Comparison of ENCODE assay signal across 8 cellular contexts in the genomic region with DNA sequence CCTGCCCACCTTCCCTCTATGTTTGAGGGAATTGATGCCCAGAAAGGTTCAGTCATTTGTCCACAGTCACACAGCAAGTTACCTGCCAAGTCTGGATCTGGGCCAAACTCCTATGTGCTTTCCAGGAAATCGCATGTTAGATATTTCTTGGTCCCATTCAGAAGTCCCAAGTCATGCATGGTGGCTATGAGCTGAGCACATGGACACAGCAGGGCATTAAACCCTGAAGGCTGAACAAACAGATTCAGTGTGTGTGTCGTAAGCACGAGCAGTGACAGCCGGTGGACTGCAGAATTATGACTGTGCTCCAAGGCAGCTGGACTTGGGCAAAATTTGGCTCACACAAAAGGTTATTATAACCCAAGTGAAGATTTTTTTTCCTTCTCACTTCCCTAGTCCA. TPM values are rescaled to one million over a fixed set of nuclear protein-coding genes. Genes with fewer than 3 reads are reported as not detected.
DNase-seq lines count a peak whose midpoint lies in the region; ATAC-seq, FAIRE-seq and TF ChIP-seq lines count a peak whose summit lies in the region.

No MANE protein-coding gene starts in this region.

- intact Hi-C loops in CD4-positive, alpha-beta T cell (cut with DNase I, micrococcal nuclease), result no loop called here

- H3K4me3 ChIP-seq in coronary artery (no peak overlapping the region), neural progenitor cell (no peak overlapping the region)

- H3K27ac ChIP-seq in coronary artery, result peak overlapping the region in 1 of 2 donors; percentile 70
- H3K27ac ChIP-seq in neural progenitor cell, result no peak overlapping the region
- H3K27ac ChIP-seq in CD4-positive, alpha-beta T cell (ENCODE audit: low read depth, low read length), result no peak overlapping the region

- TF ChIP-seq CTCF in coronary artery (IDR thresholded peaks at IDR 0.05) (no peak), neural progenitor cell (IDR thresholded peaks at IDR 0.05) (no peak)
- no peak for TF ChIP-seq CTCF in CD4-positive, alpha-beta T cell (IDR thresholded peaks at IDR 0.05)

- no peaks in the 10 kb centered on the region for H3K36me3 Mint-ChIP-seq in neural progenitor cell
- H3K36me3 Mint-ChIP-seq in CD4-positive, alpha-beta T cell (ENCODE audit: low read depth), result no peaks in the 10 kb centered on the region

- H3K27ac Mint-ChIP-seq in neural progenitor cell, result no peak overlapping the region
- H3K27ac Mint-ChIP-seq in CD4-positive, alpha-beta T cell, result no peak overlapping the region

- H3K4me1 ChIP-seq in neural progenitor cell, result no peaks in the 10 kb centered on the region

- no peaks in the 10 kb centered on the region for H3K9me3 Mint-ChIP-seq in neural progenitor cell
- no peaks in the 10 kb centered on the region for H3K9me3 Mint-ChIP-seq in CD4-positive, alpha-beta T cell

- FAIRE-seq in RCC 7860 (lab: Jason Lieb, UNC), result no peak

- POLR2A ChIA-PET in CD4-positive, alpha-beta T cell (lab: Charles Lee), result no interaction called here

- peaks cover 30% of the 10 kb centered on the region for H3K4me1 Mint-ChIP-seq in neural progenitor cell
- H3K4me1 Mint-ChIP-seq in CD4-positive, alpha-beta T cell (ENCODE audit: low read depth), result no peaks in the 10 kb centered on the region

- no peaks in the 10 kb centered on the region for H3K79me2 ChIP-seq in neural progenitor cell (ENCODE audit: low read depth)

- H3K36me3 ChIP-seq in neural progenitor cell, result no peaks in the 10 kb centered on the region

- peak overlapping the region; percentile 35 for H3K4me3 Mint-ChIP-seq in neural progenitor cell
- no peak overlapping the region for H3K4me3 Mint-ChIP-seq in CD4-positive, alpha-beta T cell

- no peaks in the 10 kb centered on the region for H3K27me3 ChIP-seq in neural progenitor cell
- H3K27me3 ChIP-seq in CD4-positive, alpha-beta T cell (ENCODE audit: control insufficient read depth, insufficient read depth, low read length), result no peaks in the 10 kb centered on the region

- H3F3A ChIP-seq in neural progenitor cell (ENCODE audit: low read depth), result no peaks in the 10 kb centered on the region

- H3K4me2 ChIP-seq in neural progenitor cell, result no peak overlapping the region

- no peaks in the 10 kb centered on the region for H4K20me1 ChIP-seq in neural progenitor cell (ENCODE audit: low read depth)

- H2AFZ ChIP-seq in neural progenitor cell (replicated peaks), result no peak overlapping the region

- peaks cover 5% of the 10 kb centered on the region for H3K27me3 Mint-ChIP-seq in neural progenitor cell (ENCODE audit: insufficient read depth, low read depth)
- H3K27me3 Mint-ChIP-seq in CD4-positive, alpha-beta T cell, result peaks cover 4% of the 10 kb centered on the region

- no peak for ATAC-seq in HG02870 (IDR thresholded peaks at IDR 0.05; ENCODE audit: unreplicated experiment)
- ATAC-seq in HG03097 (IDR thresholded peaks at IDR 0.05; ENCODE audit: low FRiP score, unreplicated experiment), result no peak
- ATAC-seq in CD4-positive, alpha-beta T cell (ENCODE audit: poor library complexity), result no peak

- DNase-seq in COR-L47 (lab: John Stamatoyannopoulos, UW) (peak; percentile 45), NCI-H226 (peak; percentile 43), coronary artery (ENCODE audit: low spot score) (peak; percentile 82), neural progenitor cell (ENCODE audit: low spot score) (no peak), RCC 7860 (ENCODE audit: low spot score) (no peak)
- DNase-seq in CD4-positive, alpha-beta T cell, result no peak

- no peak overlapping the region for H3K9ac ChIP-seq in neural progenitor cell

- H3K9me3 ChIP-seq in neural progenitor cell (ENCODE audit: low read depth), result no peaks in the 10 kb centered on the region
- H3K9me3 ChIP-seq in CD4-positive, alpha-beta T cell (ENCODE audit: control insufficient read depth, low read length), result no peaks in the 10 kb centered on the region

- CTCF ChIA-PET in CD4-positive, alpha-beta T cell (lab: Charles Lee), result no interaction called here

RNA-seq across cellular contexts. Expression of gene SLC6A6, which starts 11.4 kb away (rescaled TPM):
- 32.9 and 37.2 TPM in 2 replicates for total RNA-seq in neural progenitor cell (ENCODE audit: low replicate concordance)
- 10 to 100 TPM; 27.8 to 31.2 TPM for total RNA-seq in CD4-positive, alpha-beta T cell

Comparison
In these comparisons a context has a peak if more than half of its experiments do, and no peak if none do; other contexts are left out.
1. DNase-seq: peak in COR-L47 (single experiment), NCI-H226 (single experiment) and coronary artery (single experiment); none in neural progenitor cell (single experiment), RCC 7860 (single experiment) and CD4-positive, alpha-beta T cell (0 of 10).